34 cellular contexts compared by ENCODE assay signal in the genomic region with DNA sequence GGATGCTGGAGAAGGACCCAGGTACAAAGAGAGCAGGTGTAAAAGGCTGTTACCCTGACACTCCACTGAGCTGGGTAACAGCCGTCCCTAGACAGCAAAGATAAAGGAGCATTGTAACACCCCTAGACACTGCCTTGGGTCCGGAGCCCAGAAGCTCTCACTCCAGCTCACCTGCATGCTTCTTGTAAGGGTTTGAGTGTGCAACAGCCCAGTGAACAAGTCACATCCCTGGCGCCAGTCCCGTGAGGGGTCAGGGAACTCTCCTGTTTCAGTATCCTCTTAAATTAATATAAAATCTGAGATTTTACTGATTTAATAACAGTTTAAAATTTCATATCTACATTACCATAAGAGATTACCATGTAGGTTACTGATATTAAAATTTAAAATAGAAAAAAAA.
"Had no signal": no experiment of that assay in that cellular context is flagged by ENCODE, and none has a peak within 500 bp of the region (broad histone marks: within the 10 kb centered on the region; RNA-seq: fewer than 3 reads in every experiment).

No MANE protein-coding gene starts in this region.

- H3K27ac ChIP-seq: KMS-11 had no signal

- H3K9me3 ChIP-seq: MG63 had no signal

- H3K4me2 ChIP-seq: KMS-11 had no signal

- H3K4me3 ChIP-seq: MG63 had no signal

- DNase-seq: Karpas-422, Kasumi-1, MG63, MM.1S, MV-4-11, NCI-H1048, NCI-H1092, NCI-H1092 treated with DMSO at 0.1 percent for 48 hours, NCI-H1105, NCI-H1105 treated with DMSO at 0.1 percent for 48 hours, NCI-H1417, NCI-H1417 treated with DMSO at 0.1 percent for 48 hours, NCI-H1436, NCI-H1436 treated with DMSO at 0.1 percent for 48 hours, NCI-H146, NCI-H1694, NCI-H1694 treated with DMSO at 0.1 percent for 48 hours, NCI-H187, NCI-H187 treated with DMSO at 0.1 percent for 48 hours, NCI-H1930, NCI-H2029, NCI-H2029 treated with DMSO at 0.1 percent for 48 hours, NCI-H2081, NCI-H2081 treated with DMSO at 0.1 percent for 48 hours, NCI-H2107, NCI-H2171, NCI-H2171 treated with DMSO at 0.1 percent for 48 hours, NCI-H2227 treated with DMSO at 0.1 percent for 48 hours, NCI-H226, NCI-H345, NCI-H446, NCI-H446 treated with DMSO at 0.1 percent for 48 hours, NCI-H510A had no signal

- H3K36me3 ChIP-seq: MG63 had no signal

- H3K9ac ChIP-seq: KMS-11 had no signal

- H3K27me3 ChIP-seq: MG63 had no signal
